In the genomic region with DNA sequence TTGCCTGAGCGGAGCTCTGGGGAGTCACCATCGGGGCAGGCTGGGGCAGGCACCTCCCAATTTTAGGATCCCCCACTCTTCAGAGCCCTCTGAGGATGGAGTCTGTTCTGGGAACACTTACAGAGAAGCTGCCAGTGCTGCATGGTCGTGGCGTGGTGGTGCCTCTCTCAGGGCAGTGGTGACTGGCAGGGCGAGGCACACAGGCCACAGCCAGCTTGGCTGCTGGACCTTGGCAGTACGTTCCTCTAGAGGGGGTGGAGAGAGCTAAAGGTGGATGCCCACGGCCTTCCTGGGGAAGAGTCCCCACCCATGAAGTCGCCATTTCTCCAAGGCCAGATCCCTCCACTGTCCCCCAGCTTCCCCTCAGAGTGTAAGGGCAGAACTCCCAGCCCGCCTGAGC, we compare ENCODE assay signal across 7 cellular contexts.
DNase-seq lines count a peak whose midpoint lies in the region; ATAC-seq, FAIRE-seq and TF ChIP-seq lines count a peak whose summit lies in the region.
"Not testable (repeated sequence)": the region's sequence is repeated elsewhere in the genome, so short reads cannot be mapped to it uniquely, and the experiment has no call there.

No MANE protein-coding gene starts in this region.

- not testable (repeated sequence) for BruUV-seq in HCT116 (replicated peaks; lab: Mats Ljungman, UMichigan)

- CTCF ChIA-PET in HCT116 (lab: Charles Lee), result not testable (repeated sequence)

- H3K27ac Mint-ChIP-seq in stimulated activated naive CD8-positive, alpha-beta T cell treated with anti-CD3 and anti-CD28 coated beads, Interleukin-15, amount 100 ng/mL, for 72 hours, result not testable (repeated sequence)

- POLR2A ChIA-PET in HCT116 (lab: Charles Lee), result not testable (repeated sequence)

- not testable (repeated sequence) for H3K4me1 ChIP-seq in HCT116 (ENCODE audit: control insufficient read depth in 1 of 2, insufficient read depth in 2 of 2, low read length in 2 of 2)

- FAIRE-seq in urothelium cell line (lab: Jason Lieb, UNC), result peak; percentile 96

- not testable (repeated sequence) for H3K27ac ChIP-seq in HCT116 (ENCODE audit: low read depth, low read length)

- not testable (repeated sequence) for H3K4me2 ChIP-seq in HCT116 (ENCODE audit: low read length)

- DNase-seq in HCT116 (ENCODE audit: low read depth, low spot score); left colon; stimulated activated naive CD8-positive, alpha-beta T cell treated with anti-CD3 and anti-CD28 coated beads, Interleukin-15, amount 100 ng/mL, for 72 hours; urothelium cell line (ENCODE audit: low spot score): not testable (repeated sequence)
- peak; percentile 1 for DNase-seq in Right ventricle myocardium inferior (ENCODE audit: missing footprints)
- DNase-seq in posterior vena cava (ENCODE audit: low spot score), result peak; percentile 11

- not testable (repeated sequence) for H3K9me3 ChIP-seq in HCT116 (ENCODE audit: control insufficient read depth in 1 of 2, insufficient read depth in 1 of 2, low read depth in 1 of 2, low read length in 2 of 2)

- intact Hi-C loops in HCT116 (cut with micrococcal nuclease); Right ventricle myocardium inferior (cut with DNase I); left colon (cut with DNase I, micrococcal nuclease); posterior vena cava (cut with DNase I): not testable (repeated sequence)

- TF ChIP-seq CTCF in HCT116 (IDR thresholded peaks at IDR 0.05 in 2 of 3, conservative IDR thresholded peaks at IDR 0.05 in 1 of 3; ENCODE audit: borderline replicate concordance in 1 of 3, insufficient read depth in 1 of 3, low read depth in 2 of 3, low read length in 2 of 3), result not testable (repeated sequence)

- RAD21 ChIA-PET in HCT116 (lab: Charles Lee; ENCODE audit: low non-redundant PET in 1 of 2, low total read pairs in 2 of 2, uncharacterized antibody in 2 of 2, unreplicated experiment in 2 of 2), result not testable (repeated sequence)

- not testable (repeated sequence) for H3K9me3 Mint-ChIP-seq in stimulated activated naive CD8-positive, alpha-beta T cell treated with anti-CD3 and anti-CD28 coated beads, Interleukin-15, amount 100 ng/mL, for 72 hours

- H3K4me1 Mint-ChIP-seq in stimulated activated naive CD8-positive, alpha-beta T cell treated with anti-CD3 and anti-CD28 coated beads, Interleukin-15, amount 100 ng/mL, for 72 hours, result not testable (repeated sequence)

- H3K9ac ChIP-seq in HCT116 (ENCODE audit: low read length), result not testable (repeated sequence)

- not testable (repeated sequence) for TF ChIP-seq POLR2A in HCT116 (IDR thresholded peaks at IDR 0.05; ENCODE audit: borderline replicate concordance, extremely low read depth, insufficient read depth, insufficient read length)

- not testable (repeated sequence) for H3K36me3 ChIP-seq in HCT116 (ENCODE audit: control insufficient read depth in 1 of 2, insufficient read depth in 2 of 2, low read length in 2 of 2)

- not testable (repeated sequence) for H3K27me3 Mint-ChIP-seq in stimulated activated naive CD8-positive, alpha-beta T cell treated with anti-CD3 and anti-CD28 coated beads, Interleukin-15, amount 100 ng/mL, for 72 hours

- ATAC-seq in HCT116, result 0 out of 2 replicates have a peak, but pooled peaks have one; percentile 29
- ATAC-seq in SK-N-SH treated with all-trans-retinoic acid at 6 μM for 48 hours, result peak; percentile 20; the same call in 2 of the 3 replicates
- not testable (repeated sequence) for ATAC-seq in Right ventricle myocardium inferior
- peak; percentile 73 for ATAC-seq in left colon
- ATAC-seq in stimulated activated naive CD8-positive, alpha-beta T cell treated with anti-CD3 and anti-CD28 coated beads, Interleukin-15, amount 100 ng/mL, for 72 hours, result peak; percentile 21

- TF ChIP-seq RAD21 in HCT116 (IDR thresholded peaks at IDR 0.05; ENCODE audit: low read depth), result not testable (repeated sequence)

- not testable (repeated sequence) for H3K27me3 ChIP-seq in HCT116 (ENCODE audit: insufficient read depth, low read length)

- not testable (repeated sequence) for H3K4me3 ChIP-seq in HCT116 (replicated peaks in 1 of 2; ENCODE audit: low read depth in 1 of 2, low read length in 2 of 2)

- H4K20me1 ChIP-seq in HCT116 (ENCODE audit: insufficient read depth), result not testable (repeated sequence)

- H3K79me2 ChIP-seq in HCT116 (ENCODE audit: insufficient read depth, low read length), result not testable (repeated sequence)

- not testable (repeated sequence) for H3K9me2 ChIP-seq in HCT116 (ENCODE audit: insufficient read depth)

- H3K4me3 Mint-ChIP-seq in stimulated activated naive CD8-positive, alpha-beta T cell treated with anti-CD3 and anti-CD28 coated beads, Interleukin-15, amount 100 ng/mL, for 72 hours, result not testable (repeated sequence)

- not testable (repeated sequence) for H2AFZ ChIP-seq in HCT116 (ENCODE audit: low read depth, low read length, poor library complexity, severe bottlenecking)
